In the genomic region with DNA sequence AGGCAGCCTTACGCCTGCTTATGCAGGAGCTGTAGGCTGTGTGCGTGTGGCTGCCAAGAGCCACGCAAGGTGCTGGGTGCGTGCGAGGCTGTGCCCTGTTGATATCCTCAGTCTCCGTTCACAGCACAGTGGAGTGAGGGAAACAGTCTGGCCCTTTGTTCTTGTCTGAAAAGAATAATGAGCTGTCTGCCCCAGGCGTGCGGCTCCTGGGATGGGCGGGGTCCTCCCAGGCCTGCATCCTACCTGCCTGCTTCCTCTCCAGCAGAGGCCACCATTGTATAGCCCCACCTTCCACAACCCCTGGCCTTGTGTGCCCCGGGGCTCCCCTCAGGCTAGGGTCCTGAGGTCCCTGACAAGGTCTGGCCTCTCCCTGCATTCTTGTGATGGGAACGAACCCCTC, we compare ENCODE assay signal across 31 cellular contexts. TPM values are rescaled to one million over a fixed set of nuclear protein-coding genes. Genes with fewer than 3 reads are reported as not detected.
DNase-seq lines count a peak whose midpoint lies in the region; ATAC-seq, FAIRE-seq and TF ChIP-seq lines count a peak whose summit lies in the region.
"Had no signal": no experiment of that assay in that cellular context is flagged by ENCODE, and none has a peak within 500 bp of the region (broad histone marks: within the 10 kb centered on the region; RNA-seq: fewer than 3 reads in every experiment).

No MANE protein-coding gene starts in this region.

- H3K4me1 ChIP-seq in mammary epithelial cell (ENCODE audit: insufficient read depth, low read length) (peaks cover 7% of the 10 kb centered on the region), Panc1 (ENCODE audit: control insufficient read depth, insufficient read depth, low read length) (no peaks in the 10 kb centered on the region)
- H3K4me1 ChIP-seq: adrenal gland, prostate gland, sigmoid colon, SJCRH30, testis, vagina had no signal

- no peak overlapping the region for H3K9ac ChIP-seq in mammary epithelial cell (ENCODE audit: insufficient read depth, low read length)

- H4K20me1 ChIP-seq in mammary epithelial cell (ENCODE audit: insufficient read depth, low read length): no peaks in the 10 kb centered on the region

- no peak for FAIRE-seq in RCC 7860 (lab: Jason Lieb, UNC)
- FAIRE-seq: GM12892 had no signal

- no peaks in the 10 kb centered on the region for H3K9me3 Mint-ChIP-seq in MCF 10A (ENCODE audit: unreplicated experiment)
- H3K9me3 Mint-ChIP-seq: activated naive CD4-positive, alpha-beta T cell treated with anti-CD3 and anti-CD28 coated beads for 36 hours; HFFc6; memory B cell had no signal

- no peaks in the 10 kb centered on the region for H3K9me3 ChIP-seq in mammary epithelial cell (replicated peaks; ENCODE audit: insufficient read depth, low read length)
- no peaks in the 10 kb centered on the region for H3K9me3 ChIP-seq in Panc1 (ENCODE audit: control insufficient read depth, insufficient read depth, low read depth, low read length)
- H3K9me3 ChIP-seq: adrenal gland, prostate gland, sigmoid colon, SJCRH30, testis, vagina had no signal

- H3K36me3 ChIP-seq in mammary epithelial cell (ENCODE audit: insufficient read depth, low read length): peaks cover 21% of the 10 kb centered on the region
- no peaks in the 10 kb centered on the region for H3K36me3 ChIP-seq in Panc1 (ENCODE audit: control insufficient read depth, insufficient read depth, low read length)

- no peak for TF ChIP-seq CTCF in mammary epithelial cell (conservative IDR thresholded peaks at IDR 0.05 in 1 of 2, IDR thresholded peaks at IDR 0.05 in 1 of 2; ENCODE audit: extremely low read depth in 1 of 2, insufficient read depth in 1 of 2, low read depth in 1 of 2, low read length in 2 of 2)
- no peak for TF ChIP-seq CTCF in MCF 10A (IDR thresholded peaks at IDR 0.05; ENCODE audit: unreplicated experiment)
- TF ChIP-seq CTCF in Panc1 (IDR thresholded peaks at IDR 0.05): no peak

- no peaks in the 10 kb centered on the region for H3K79me2 ChIP-seq in mammary epithelial cell (ENCODE audit: insufficient read depth, low read length)

- ATAC-seq in Panc1: peak; percentile 30; the same call in 1 of the 2 replicates
- no peak for ATAC-seq in HG03097 (IDR thresholded peaks at IDR 0.05; ENCODE audit: low FRiP score, unreplicated experiment)
- ATAC-seq in HG03039 (IDR thresholded peaks at IDR 0.05; ENCODE audit: unreplicated experiment): no peak
- ATAC-seq: left cardiac atrium had no signal

- no peak overlapping the region for H3K27ac Mint-ChIP-seq in MCF 10A (ENCODE audit: low read depth, unreplicated experiment)
- H3K27ac Mint-ChIP-seq: activated naive CD4-positive, alpha-beta T cell treated with anti-CD3 and anti-CD28 coated beads for 36 hours; HFFc6; memory B cell had no signal

- H2AFZ ChIP-seq in mammary epithelial cell (ENCODE audit: low read depth, low read length): no peak overlapping the region

- no peak overlapping the region for H3K4me2 ChIP-seq in mammary epithelial cell (ENCODE audit: insufficient read depth, low read depth, low read length)

- BruUV-seq in mammary epithelial cell (replicated peaks; lab: Mats Ljungman, UMichigan) (no TSS peak), MCF 10A (replicated peaks; lab: Mats Ljungman, UMichigan) (no TSS peak), Panc1 (replicated peaks; lab: Mats Ljungman, UMichigan) (no TSS peak)

- H3K27ac ChIP-seq in mammary epithelial cell (ENCODE audit: insufficient read depth, low read depth, low read length) (no peak overlapping the region), Panc1 (ENCODE audit: low read length) (no peak overlapping the region)
- H3K27ac ChIP-seq: adrenal gland, prostate gland, sigmoid colon, SJCRH30, testis, vagina had no signal

- intact Hi-C loops in mammary epithelial cell (cut with micrococcal nuclease): loop anchor here (5.0 kb wide), 1 partner anchor 71 kb away; a partner anchor contains a TSS
- intact Hi-C loops in MCF 10A (cut with micrococcal nuclease): no loop called here
- intact Hi-C loops in Panc1 (cut with micrococcal nuclease; ENCODE audit: unreplicated experiment): no loop called here

- CTCF ChIA-PET in mammary epithelial cell (lab: Charles Lee; ENCODE audit: low non-redundant PET) (no interaction called here), MCF 10A (lab: Yijun Ruan, JAX) (no interaction called here), Panc1 (lab: Charles Lee) (no interaction called here)

- dilution Hi-C loops in mammary epithelial cell (cut with HindIII; ENCODE audit: low sequenced_read_pairs): no loop called here

- no peak overlapping the region for H3K4me3 Mint-ChIP-seq in MCF 10A (ENCODE audit: unreplicated experiment)
- H3K4me3 Mint-ChIP-seq: activated naive CD4-positive, alpha-beta T cell treated with anti-CD3 and anti-CD28 coated beads for 36 hours; HFFc6; memory B cell had no signal

- POLR2A ChIA-PET in MCF 10A (lab: Yijun Ruan, JAX): no interaction called here
- POLR2A ChIA-PET in Panc1 (lab: Charles Lee): no interaction called here

- peak; percentile 81 for DNase-seq in mammary epithelial cell
- DNase-seq in MCF 10A (ENCODE audit: unreplicated experiment): no peak
- no peak for DNase-seq in Panc1 (ENCODE audit: low read depth, low spot score)
- DNase-seq in globus pallidus (ENCODE audit: low spot score): peak; percentile 16
- DNase-seq in RCC 7860 (ENCODE audit: low spot score): no peak
- DNase-seq in LoVo (ENCODE audit: low spot score): no peak
- DNase-seq: activated CD4-positive, alpha-beta T cell treated with anti-CD3 and anti-CD28 coated beads, Interleukin-2, amount 50 U/mL, for 4 hours; activated naive CD4-positive, alpha-beta T cell treated with anti-CD3 and anti-CD28 coated beads for 36 hours; adrenal gland; effector CD4-positive, alpha-beta T cell; foreskin melanocyte; GOT3; HFFc6; IMR-90; left cardiac atrium; NCI-H1105; NCI-H2081; NCI-H446 treated with DMSO at 0.1 percent for 48 hours; NK-92 treated with Interleukin-12 subunit alpha and Interleukin-12 subunit beta, amount 100 ng/mL, for 24 hours; sigmoid colon; SJCRH30; stimulated activated CD4-positive, alpha-beta T cell treated with anti-CD3 and anti-CD28 coated beads, Interleukin-4, amount 100 ng/mL, for 4 hours; stimulated activated naive CD4-positive, alpha-beta T cell; T1000; testis had no signal

- H3K36me3 Mint-ChIP-seq in MCF 10A (ENCODE audit: insufficient read depth, unreplicated experiment): peaks cover 18% of the 10 kb centered on the region
- H3K36me3 Mint-ChIP-seq: memory B cell had no signal

- H3K27me3 ChIP-seq in mammary epithelial cell (ENCODE audit: insufficient read depth, low read length): no peaks in the 10 kb centered on the region
- H3K27me3 ChIP-seq in Panc1 (ENCODE audit: control insufficient read depth, insufficient read depth, low read length): no peaks in the 10 kb centered on the region
- H3K27me3 ChIP-seq: adrenal gland, sigmoid colon, SJCRH30, testis, vagina had no signal

- H3K4me1 Mint-ChIP-seq in MCF 10A (ENCODE audit: insufficient read depth, unreplicated experiment): peaks cover 5% of the 10 kb centered on the region
- H3K4me1 Mint-ChIP-seq: memory B cell had no signal

- WGBS in mammary epithelial cell (ENCODE audit: low coverage, missing lambda C conversion rate): 70% methylated on average over 8 of the region's 11 CpGs

- no peak overlapping the region for H3K4me3 ChIP-seq in mammary epithelial cell (replicated peaks in 1 of 3; ENCODE audit: insufficient read depth in 1 of 3, low read depth in 2 of 3, low read length in 3 of 3)
- H3K4me3 ChIP-seq in Panc1 (ENCODE audit: low read depth in 2 of 2, low read length in 2 of 2): no peak overlapping the region
- H3K4me3 ChIP-seq: adrenal gland, prostate gland, sigmoid colon, SJCRH30, testis, vagina had no signal

- H3K27me3 Mint-ChIP-seq in MCF 10A (ENCODE audit: insufficient read depth, unreplicated experiment): no peaks in the 10 kb centered on the region

- in situ Hi-C loops in mammary epithelial cell (cut with MboI; ENCODE audit: low sequenced_read_pairs in 2 of 2) (no loop called here), Panc1 (cut with HindIII; ENCODE audit: low pct_unique_long_range_greater_than_20kb, low sequenced_read_pairs) (no loop called here)

RNA-seq across cellular contexts. Expression of a gene that starts 46.9 kb away (rescaled TPM):
- total RNA-seq in mammary epithelial cell (10 to 100 TPM; 52.5 to 59.7 TPM), MCF 10A (2022) (42.5 and 48.1 TPM in 2 replicates), Panc1 (2021; ENCODE audit: unreplicated experiment) (48.2 TPM)
- polyA plus RNA-seq in mammary epithelial cell: 18.3 TPM
- polyA minus RNA-seq in mammary epithelial cell: 85.9 TPM
- polyA plus RNA-seq in Panc1 (2012; ENCODE audit: insufficient read length): 42.7 TPM

Comparison
In these comparisons a context has a peak if more than half of its experiments do, and no peak if none do; other contexts are left out.
1. DNase-seq: peak in mammary epithelial cell (single experiment) and globus pallidus (single experiment); none in MCF 10A (single experiment), Panc1 (single experiment), RCC 7860 (single experiment) and LoVo (single experiment).